Comparison of ENCODE assay signal across 19 cellular contexts in the genomic region with DNA sequence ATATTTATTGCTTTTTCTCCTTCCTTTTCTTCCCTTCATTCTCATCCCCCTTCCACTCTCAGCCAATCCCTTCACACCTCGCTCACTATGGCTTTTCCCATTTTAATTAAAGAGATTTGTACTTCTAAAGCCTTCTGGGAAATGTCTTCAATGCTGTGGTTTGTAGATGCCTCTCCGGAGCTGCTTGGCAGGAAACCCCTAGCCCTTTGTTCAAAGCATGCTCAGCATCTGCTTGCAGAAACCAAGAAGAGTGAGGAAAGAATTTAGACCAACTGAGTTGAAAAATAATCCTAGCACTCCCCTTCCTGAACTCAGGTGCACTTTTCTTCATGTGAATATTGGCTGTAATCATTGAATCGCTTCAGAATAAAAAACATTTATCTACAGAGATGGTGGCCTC.
DNase-seq lines count a peak whose midpoint lies in the region; ATAC-seq and TF ChIP-seq lines count a peak whose summit lies in the region.
"Had no signal": no experiment of that assay in that cellular context is flagged by ENCODE, and none has a peak within 500 bp of the region (broad histone marks: within the 10 kb centered on the region; RNA-seq: fewer than 3 reads in every experiment).

No MANE protein-coding gene starts in this region.

- H3K4me1 ChIP-seq in body of pancreas, result no peaks in the 10 kb centered on the region

- no peaks in the 10 kb centered on the region for H3K27me3 ChIP-seq in body of pancreas

- no peaks in the 10 kb centered on the region for H3K9me3 ChIP-seq in body of pancreas

- DNase-seq in NCI-H2227 (lab: John Stamatoyannopoulos, UW; ENCODE audit: unreplicated experiment) (peak; percentile 43), NCI-H2227 treated with DMSO at 0.1 percent for 48 hours (lab: John Stamatoyannopoulos, UW) (no peak), NCI-H446 treated with DMSO at 0.1 percent for 48 hours (lab: John Stamatoyannopoulos, UW) (peak; percentile 13), fibroblast of the aortic adventitia (ENCODE audit: low read depth) (peak; percentile 38), body of pancreas (no peak), HK-2 (ENCODE audit: unreplicated experiment) (no peak), DMS53 (lab: John Stamatoyannopoulos, UW) (no peak)
- DNase-seq: DND-41, GOT3, NCI-H1694 treated with DMSO at 0.1 percent for 48 hours, NCI-H2171, NCI-H510A, NCI-H774, OCI-M1, SHP77 had no signal

- intact Hi-C loops in body of pancreas (cut with DNase I), result no loop called here

- 58 to 64% methylated on average over 3 of the region's 3 CpGs for WGBS in body of pancreas, 2 donors

- ATAC-seq in body of pancreas, result no peak
- ATAC-seq in GM21576 (IDR thresholded peaks at IDR 0.05; ENCODE audit: unreplicated experiment), result no peak
- ATAC-seq: K562 had no signal

- H3K36me3 ChIP-seq in body of pancreas (replicated peaks in 1 of 2; ENCODE audit: insufficient read depth in 1 of 2, low read depth in 2 of 2), result no peaks in the 10 kb centered on the region

- H3K27ac ChIP-seq in body of pancreas, result no peak overlapping the region
- H3K27ac ChIP-seq: C4-2B, SK-N-MC had no signal

- TF ChIP-seq POLR2A in body of pancreas (IDR thresholded peaks at IDR 0.05), result no peak

- H3K4me3 ChIP-seq in fibroblast of the aortic adventitia (ENCODE audit: low read depth, low read length), result no peak overlapping the region
- no peak overlapping the region for H3K4me3 ChIP-seq in body of pancreas
- H3K4me3 ChIP-seq: K562, SK-N-MC had no signal

- no peak for TF ChIP-seq CTCF in fibroblast of the aortic adventitia (IDR thresholded peaks at IDR 0.05; ENCODE audit: insufficient read depth, low read length)
- TF ChIP-seq CTCF in body of pancreas (IDR thresholded peaks at IDR 0.05), result no peak

Comparison
In these comparisons a context has a peak if more than half of its experiments do, and no peak if none do; other contexts are left out.
1. DNase-seq: peak in NCI-H2227 (single experiment), NCI-H446 treated with DMSO at 0.1 percent for 48 hours (single experiment) and fibroblast of the aortic adventitia (single experiment); none in NCI-H2227 treated with DMSO at 0.1 percent for 48 hours (single experiment), body of pancreas (0 of 4), HK-2 (single experiment) and DMS53 (single experiment).